In genomic region chr6:25036461-25036860, GRCh38 we compare ENCODE assay signal across 15 cellular contexts.
A peak's percentile ranks its signal among the peaks of the same experiment; 100 is the strongest.
DNase-seq lines count a peak whose midpoint lies in the region; ATAC-seq and TF ChIP-seq lines count a peak whose summit lies in the region.
"Had no signal": no experiment of that assay in that cellular context is flagged by ENCODE, and none has a peak within 500 bp of the region (broad histone marks: within the 10 kb centered on the region; RNA-seq: fewer than 3 reads in every experiment).

No MANE protein-coding gene starts in this region.

- no peaks in the 10 kb centered on the region for H3K9me3 ChIP-seq in T-helper 17 cell (ENCODE audit: control insufficient read depth, low read length, poor library complexity, severe bottlenecking)
- no peaks in the 10 kb centered on the region for H3K9me3 ChIP-seq in thymus (ENCODE audit: control insufficient read depth)
- H3K9me3 ChIP-seq in hepatocyte (ENCODE audit: low read depth): no peaks in the 10 kb centered on the region
- H3K9me3 ChIP-seq: heart left ventricle, sigmoid colon, thyroid gland had no signal

- H3K79me2 ChIP-seq in hepatocyte: no peaks in the 10 kb centered on the region

- ATAC-seq in stimulated activated naive CD8-positive, alpha-beta T cell treated with anti-CD3 and anti-CD28 coated beads, Interleukin-15, Interleukin-2, amounts not matched to agents 100 U/mL and 50 U/mL, for 24 hours: no peak
- no peak for ATAC-seq in T-helper 17 cell

- H3K4me1 Mint-ChIP-seq in stimulated activated naive CD8-positive, alpha-beta T cell treated with anti-CD3 and anti-CD28 coated beads, Interleukin-15, Interleukin-2, amounts not matched to agents 100 ng/mL and 50 ng/mL, for 24 hours (ENCODE audit: low read depth): peaks cover 69% of the 10 kb centered on the region
- H3K4me1 Mint-ChIP-seq in T-helper 17 cell: peaks cover 67% of the 10 kb centered on the region
- H3K4me1 Mint-ChIP-seq in immature natural killer cell: peaks cover 80 to 91% of the 10 kb centered on the region in 2 donors

- H3K36me3 Mint-ChIP-seq in stimulated activated naive CD8-positive, alpha-beta T cell treated with anti-CD3 and anti-CD28 coated beads, Interleukin-15, Interleukin-2, amounts not matched to agents 100 ng/mL and 50 ng/mL, for 24 hours (ENCODE audit: low read depth): no peaks in the 10 kb centered on the region
- H3K36me3 Mint-ChIP-seq in T-helper 17 cell (ENCODE audit: low read depth): peaks cover 2% of the 10 kb centered on the region
- peaks cover 0 to 4% (median 4%) of the 10 kb centered on the region in 3 donors for H3K36me3 Mint-ChIP-seq in immature natural killer cell

- no peak for DNase-seq in stimulated activated naive CD8-positive, alpha-beta T cell treated with anti-CD3 and anti-CD28 coated beads, Interleukin-15, Interleukin-2, amounts not matched to agents 100 U/mL and 50 U/mL, for 24 hours
- DNase-seq in T-helper 17 cell: no peak
- no peak for DNase-seq in immature natural killer cell
- DNase-seq in hepatocyte (ENCODE audit: low spot score): no peak
- DNase-seq in NCI-H510A (lab: John Stamatoyannopoulos, UW): no peak
- no peak for DNase-seq in SKM-1 (lab: John Stamatoyannopoulos, UW; ENCODE audit: unreplicated experiment)
- DNase-seq: DMS153; heart left ventricle; NCI-H1930; SIG-M5; sigmoid colon; stimulated activated CD4-positive, alpha-beta T cell treated with anti-CD3 and anti-CD28 coated beads, Interleukin-2, amount 100 ng/mL, for 48 hours; thyroid gland had no signal

- no peaks in the 10 kb centered on the region for H3K9me2 ChIP-seq in hepatocyte (replicated peaks; ENCODE audit: insufficient read depth)

- H3K27me3 Mint-ChIP-seq in stimulated activated naive CD8-positive, alpha-beta T cell treated with anti-CD3 and anti-CD28 coated beads, Interleukin-15, Interleukin-2, amounts not matched to agents 100 ng/mL and 50 ng/mL, for 24 hours: no peaks in the 10 kb centered on the region
- H3K27me3 Mint-ChIP-seq in T-helper 17 cell (no peaks in the 10 kb centered on the region), immature natural killer cell (ENCODE audit: low read depth in 3 of 3) (peaks cover 0 to 3% (median 0%) of the 10 kb centered on the region in 3 donors)

- no peak overlapping the region for H3K27ac Mint-ChIP-seq in stimulated activated naive CD8-positive, alpha-beta T cell treated with anti-CD3 and anti-CD28 coated beads, Interleukin-15, Interleukin-2, amounts not matched to agents 100 ng/mL and 50 ng/mL, for 24 hours
- H3K27ac Mint-ChIP-seq in T-helper 17 cell: peak overlapping the region; percentile 100
- peak overlapping the region; percentile 91 to 100 (median 98) for H3K27ac Mint-ChIP-seq in immature natural killer cell

- H3K27me3 ChIP-seq in thymus (ENCODE audit: control insufficient read depth, insufficient read depth) (no peaks in the 10 kb centered on the region), hepatocyte (no peaks in the 10 kb centered on the region)
- H3K27me3 ChIP-seq: heart left ventricle, sigmoid colon, thyroid gland had no signal

- no peak for TF ChIP-seq CTCF in hepatocyte (IDR thresholded peaks at IDR 0.05; ENCODE audit: poor library complexity)

- no peaks in the 10 kb centered on the region for H3K36me3 ChIP-seq in thymus (ENCODE audit: control insufficient read depth, insufficient read depth)
- no peaks in the 10 kb centered on the region for H3K36me3 ChIP-seq in hepatocyte (replicated peaks; ENCODE audit: insufficient read depth, low read depth)
- H3K36me3 ChIP-seq: heart left ventricle, sigmoid colon, thyroid gland had no signal

- no peak overlapping the region for H3K4me2 ChIP-seq in hepatocyte

- H3K4me1 ChIP-seq in thymus (ENCODE audit: control insufficient read depth, insufficient read depth, low read length) (peaks cover 30% of the 10 kb centered on the region), hepatocyte (ENCODE audit: insufficient read depth) (peaks cover 18% of the 10 kb centered on the region)

- H3K9me3 Mint-ChIP-seq in stimulated activated naive CD8-positive, alpha-beta T cell treated with anti-CD3 and anti-CD28 coated beads, Interleukin-15, Interleukin-2, amounts not matched to agents 100 ng/mL and 50 ng/mL, for 24 hours: no peaks in the 10 kb centered on the region
- no peaks in the 10 kb centered on the region for H3K9me3 Mint-ChIP-seq in immature natural killer cell

- H2AFZ ChIP-seq in hepatocyte: no peak overlapping the region

- H4K20me1 ChIP-seq in hepatocyte (ENCODE audit: insufficient read depth, poor library complexity, severe bottlenecking): no peaks in the 10 kb centered on the region

- peak overlapping the region; percentile 0 for H3K27ac ChIP-seq in thymus (ENCODE audit: low read depth)
- no peak overlapping the region for H3K27ac ChIP-seq in hepatocyte
- H3K27ac ChIP-seq: sigmoid colon, thyroid gland had no signal

- 96% methylated on average over 3 of the region's 3 CpGs for WGBS in thymus
- 100% methylated on average over 3 of the region's 3 CpGs for WGBS in hepatocyte (ENCODE audit: low lambda C conversion rate, missing lambda C conversion rate)

- peak overlapping the region; percentile 75 for H3K4me3 Mint-ChIP-seq in stimulated activated naive CD8-positive, alpha-beta T cell treated with anti-CD3 and anti-CD28 coated beads, Interleukin-15, Interleukin-2, amounts not matched to agents 100 ng/mL and 50 ng/mL, for 24 hours
- H3K4me3 Mint-ChIP-seq in T-helper 17 cell (no peak overlapping the region), immature natural killer cell (peak overlapping the region; percentile 89 to 94 (median 90))

- H3K4me3 ChIP-seq in thymus (ENCODE audit: low read length) (no peak overlapping the region), hepatocyte (no peak overlapping the region)
- H3K4me3 ChIP-seq: sigmoid colon, thyroid gland had no signal
